Comparison of ENCODE assay signal across 18 cellular contexts in genomic region chr7:45697576-45698136, GRCh38.
A peak's percentile ranks its signal among the peaks of the same experiment; 100 is the strongest.
DNase-seq lines count a peak whose midpoint lies in the region; ATAC-seq and TF ChIP-seq lines count a peak whose summit lies in the region.
"Had no signal": no experiment of that assay in that cellular context is flagged by ENCODE, and none has a peak within 500 bp of the region (broad histone marks: within the 10 kb centered on the region; RNA-seq: fewer than 3 reads in every experiment).

No MANE protein-coding gene starts in this region.

- peaks cover 0 to 5% (median 0%) of the 10 kb centered on the region in 3 donors for H3K27me3 ChIP-seq in stomach
- H3K27me3 ChIP-seq: upper lobe of left lung had no signal

- no peaks in the 10 kb centered on the region for H3K36me3 ChIP-seq in stomach
- H3K36me3 ChIP-seq: upper lobe of left lung, WERI-Rb-1 had no signal

- no peak overlapping the region for H3K4me3 ChIP-seq in fibroblast of mammary gland (ENCODE audit: control insufficient read depth, low read depth, low read length)
- no peak overlapping the region for H3K4me3 ChIP-seq in stomach
- H3K4me3 ChIP-seq: skin epidermis, upper lobe of left lung had no signal

- WGBS in stomach, 5 donors = 92 to 98% (median 95%) methylated on average over 5 of the region's 5 CpGs

- no peaks in the 10 kb centered on the region for H3K4me1 ChIP-seq in stomach

- no peak for TF ChIP-seq POLR2A in stomach (IDR thresholded peaks at IDR 0.05)

- H3K9me3 ChIP-seq in stomach = no peaks in the 10 kb centered on the region
- H3K9me3 ChIP-seq: upper lobe of left lung had no signal

- POLR2A ChIA-PET in WTC11 (lab: Charles Lee) = no interaction called here

- TF ChIP-seq CTCF in WTC11 (IDR thresholded peaks at IDR 0.05) (no peak), fibroblast of mammary gland (conservative IDR thresholded peaks at IDR 0.05; ENCODE audit: control insufficient read depth, insufficient read depth, low read depth, low read length) (no peak), stomach (IDR thresholded peaks at IDR 0.05) (no peak)

- H3K27ac Mint-ChIP-seq in WTC11 = no peak overlapping the region
- H3K27ac Mint-ChIP-seq in activated naive CD8-positive, alpha-beta T cell treated with anti-CD3 and anti-CD28 coated beads, Interleukin-2, amount 50 U/mL, for 24 hours = no peak overlapping the region
- H3K27ac Mint-ChIP-seq: activated naive CD8-positive, alpha-beta T cell; CD4-positive, alpha-beta memory T cell; stimulated activated effector memory CD8-positive, alpha-beta T cell treated with anti-CD3 and anti-CD28 coated beads, Interleukin-12 subunit alpha, Interleukin-12 subunit beta, amount 100 ng/mL, for 72 hours had no signal

- H3K27ac ChIP-seq in stomach = no peak overlapping the region
- H3K27ac ChIP-seq: skin epidermis, upper lobe of left lung, WERI-Rb-1 had no signal

- ATAC-seq in WTC11 = no peak
- ATAC-seq in activated naive CD8-positive, alpha-beta T cell treated with anti-CD3 and anti-CD28 coated beads, Interleukin-2, amount 50 U/mL, for 24 hours = no peak
- ATAC-seq: HCT116; stimulated activated effector memory CD8-positive, alpha-beta T cell treated with anti-CD3 and anti-CD28 coated beads, Interleukin-12 subunit alpha, Interleukin-12 subunit beta, amount 100 ng/mL, for 72 hours had no signal

- no peaks in the 10 kb centered on the region for H3K4me1 Mint-ChIP-seq in WTC11
- no peaks in the 10 kb centered on the region for H3K4me1 Mint-ChIP-seq in activated naive CD8-positive, alpha-beta T cell treated with anti-CD3 and anti-CD28 coated beads, Interleukin-2, amount 50 U/mL, for 24 hours
- H3K4me1 Mint-ChIP-seq: CD4-positive, alpha-beta memory T cell; stimulated activated effector memory CD8-positive, alpha-beta T cell treated with anti-CD3 and anti-CD28 coated beads, Interleukin-12 subunit alpha, Interleukin-12 subunit beta, amount 100 ng/mL, for 72 hours had no signal

- no peaks in the 10 kb centered on the region for H3K9me3 Mint-ChIP-seq in WTC11
- no peaks in the 10 kb centered on the region for H3K9me3 Mint-ChIP-seq in activated naive CD8-positive, alpha-beta T cell treated with anti-CD3 and anti-CD28 coated beads, Interleukin-2, amount 50 U/mL, for 24 hours
- H3K9me3 Mint-ChIP-seq: stimulated activated effector memory CD8-positive, alpha-beta T cell treated with anti-CD3 and anti-CD28 coated beads, Interleukin-12 subunit alpha, Interleukin-12 subunit beta, amount 100 ng/mL, for 72 hours had no signal

- intact Hi-C loops in stomach (cut with DNase I; ENCODE audit: low total_unique reads) = no loop called here

- DNase-seq in activated CD8-positive, alpha-beta memory T cell treated with anti-CD3 and anti-CD28 coated beads for 24 hours = peak; percentile 24
- DNase-seq in activated CD8-positive, alpha-beta memory T cell treated with anti-CD3 and anti-CD28 coated beads, Interleukin-2, amount 50 U/mL, for 4 hours = no peak
- DNase-seq in WTC11 (ENCODE audit: low spot score) (peak; percentile 1), fibroblast of mammary gland (ENCODE audit: low read depth) (peak; percentile 40), stomach (peak; percentile 9), NCI-H1048 (lab: John Stamatoyannopoulos, UW) (no peak), hippocampal formation (lab: John Stamatoyannopoulos, UW) (no peak)
- DNase-seq in activated naive CD8-positive, alpha-beta T cell treated with anti-CD3 and anti-CD28 coated beads, Interleukin-2, amount 50 U/mL, for 24 hours = no peak
- DNase-seq: CD4-positive, alpha-beta memory T cell; NCI-H2029 treated with DMSO at 0.1 percent for 48 hours; NCI-H748 treated with DMSO at 0.1 percent for 48 hours; SW 1271; WERI-Rb-1 had no signal

- no peaks in the 10 kb centered on the region for H3K27me3 Mint-ChIP-seq in WTC11 (ENCODE audit: low read depth)
- H3K27me3 Mint-ChIP-seq in activated naive CD8-positive, alpha-beta T cell treated with anti-CD3 and anti-CD28 coated beads, Interleukin-2, amount 50 U/mL, for 24 hours = peaks cover 3% of the 10 kb centered on the region
- H3K27me3 Mint-ChIP-seq: activated naive CD8-positive, alpha-beta T cell had no signal

- TF ChIP-seq EP300 in stomach (IDR thresholded peaks at IDR 0.05) = no peak

- CTCF ChIA-PET in WTC11 (lab: Charles Lee) = interaction anchor here (1.8 kb wide), 1 partner anchor 34 kb away, joined by 12 read pairs; no protein-coding TSS in a partner anchor

- H3K36me3 Mint-ChIP-seq in WTC11 = peaks cover 4% of the 10 kb centered on the region; the same call in 1 of the 2 replicates
- no peaks in the 10 kb centered on the region for H3K36me3 Mint-ChIP-seq in activated naive CD8-positive, alpha-beta T cell treated with anti-CD3 and anti-CD28 coated beads, Interleukin-2, amount 50 U/mL, for 24 hours (ENCODE audit: low read depth)
- H3K36me3 Mint-ChIP-seq: activated naive CD8-positive, alpha-beta T cell; CD4-positive, alpha-beta memory T cell; stimulated activated effector memory CD8-positive, alpha-beta T cell treated with anti-CD3 and anti-CD28 coated beads, Interleukin-12 subunit alpha, Interleukin-12 subunit beta, amount 100 ng/mL, for 72 hours had no signal

- H3K4me3 Mint-ChIP-seq in WTC11 = no peak overlapping the region
- H3K4me3 Mint-ChIP-seq in activated naive CD8-positive, alpha-beta T cell treated with anti-CD3 and anti-CD28 coated beads, Interleukin-2, amount 50 U/mL, for 24 hours = no peak overlapping the region
- H3K4me3 Mint-ChIP-seq: activated naive CD8-positive, alpha-beta T cell; CD4-positive, alpha-beta memory T cell; stimulated activated effector memory CD8-positive, alpha-beta T cell treated with anti-CD3 and anti-CD28 coated beads, Interleukin-12 subunit alpha, Interleukin-12 subunit beta, amount 100 ng/mL, for 72 hours had no signal

TF ChIP-seq in WTC11, 78 proteins besides CTCF, POLR2A, EP300 and RAD21:
- TF ChIP-seq, protein P1, sequence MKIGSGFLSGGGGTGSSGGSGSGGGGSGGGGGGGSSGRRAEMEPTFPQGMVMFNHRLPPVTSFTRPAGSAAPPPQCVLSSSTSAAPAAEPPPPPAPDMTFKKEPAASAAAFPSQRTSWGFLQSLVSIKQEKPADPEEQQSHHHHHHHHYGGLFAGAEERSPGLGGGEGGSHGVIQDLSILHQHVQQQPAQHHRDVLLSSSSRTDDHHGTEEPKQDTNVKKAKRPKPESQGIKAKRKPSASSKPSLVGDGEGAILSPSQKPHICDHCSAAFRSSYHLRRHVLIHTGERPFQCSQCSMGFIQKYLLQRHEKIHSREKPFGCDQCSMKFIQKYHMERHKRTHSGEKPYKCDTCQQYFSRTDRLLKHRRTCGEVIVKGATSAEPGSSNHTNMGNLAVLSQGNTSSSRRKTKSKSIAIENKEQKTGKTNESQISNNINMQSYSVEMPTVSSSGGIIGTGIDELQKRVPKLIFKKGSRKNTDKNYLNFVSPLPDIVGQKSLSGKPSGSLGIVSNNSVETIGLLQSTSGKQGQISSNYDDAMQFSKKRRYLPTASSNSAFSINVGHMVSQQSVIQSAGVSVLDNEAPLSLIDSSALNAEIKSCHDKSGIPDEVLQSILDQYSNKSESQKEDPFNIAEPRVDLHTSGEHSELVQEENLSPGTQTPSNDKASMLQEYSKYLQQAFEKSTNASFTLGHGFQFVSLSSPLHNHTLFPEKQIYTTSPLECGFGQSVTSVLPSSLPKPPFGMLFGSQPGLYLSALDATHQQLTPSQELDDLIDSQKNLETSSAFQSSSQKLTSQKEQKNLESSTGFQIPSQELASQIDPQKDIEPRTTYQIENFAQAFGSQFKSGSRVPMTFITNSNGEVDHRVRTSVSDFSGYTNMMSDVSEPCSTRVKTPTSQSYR (CRISPR knock-in tag; IDR thresholded peaks at IDR 0.05) = no peak
- TF ChIP-seq, protein P2, sequence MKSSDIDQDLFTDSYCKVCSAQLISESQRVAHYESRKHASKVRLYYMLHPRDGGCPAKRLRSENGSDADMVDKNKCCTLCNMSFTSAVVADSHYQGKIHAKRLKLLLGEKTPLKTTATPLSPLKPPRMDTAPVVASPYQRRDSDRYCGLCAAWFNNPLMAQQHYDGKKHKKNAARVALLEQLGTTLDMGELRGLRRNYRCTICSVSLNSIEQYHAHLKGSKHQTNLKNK (CRISPR knock-in tag; IDR thresholded peaks at IDR 0.05) = no peak
- no peak for TF ChIP-seq ZNF423 (CRISPR knock-in tag; IDR thresholded peaks at IDR 0.05)
- TF ChIP-seq PREB (CRISPR knock-in tag; IDR thresholded peaks at IDR 0.05; ENCODE audit: borderline replicate concordance) = no peak

Comparison
In these comparisons a context has a peak if more than half of its experiments do, and no peak if none do; other contexts are left out.
1. DNase-seq: peak in activated CD8-positive, alpha-beta memory T cell treated with anti-CD3 and anti-CD28 coated beads for 24 hours (single experiment), WTC11 (single experiment), fibroblast of mammary gland (single experiment) and stomach (single experiment); none in activated CD8-positive, alpha-beta memory T cell treated with anti-CD3 and anti-CD28 coated beads, Interleukin-2, amount 50 U/mL, for 4 hours (single experiment), activated naive CD8-positive, alpha-beta T cell treated with anti-CD3 and anti-CD28 coated beads, Interleukin-2, amount 50 U/mL, for 24 hours (single experiment), NCI-H1048 (single experiment) and hippocampal formation (0 of 2).